8 cellular contexts compared by ENCODE assay signal in genomic region chr14:95156153-95156764, GRCh38. TPM values are rescaled to one million over a fixed set of nuclear protein-coding genes. Genes with fewer than 3 reads are reported as not detected.
DNase-seq lines count a peak whose midpoint lies in the region; ATAC-seq, FAIRE-seq and TF ChIP-seq lines count a peak whose summit lies in the region.

No MANE protein-coding gene starts in this region.

- no peak for TF ChIP-seq POLR2A in endothelial cell of umbilical vein (IDR thresholded peaks at IDR 0.05; ENCODE audit: low read depth, low read length)

- H3K9me3 Mint-ChIP-seq in neural progenitor cell = peaks cover 13% of the 10 kb centered on the region

- H3K27ac Mint-ChIP-seq in neural progenitor cell = peak overlapping the region; percentile 64

- H3K27me3 ChIP-seq in left ventricle myocardium inferior (ENCODE audit: low read depth) (no peaks in the 10 kb centered on the region), SJCRH30 (no peaks in the 10 kb centered on the region), endothelial cell of umbilical vein (ENCODE audit: control insufficient read depth in 2 of 2, insufficient read depth in 2 of 2, low read length in 2 of 2) (no peaks in the 10 kb centered on the region), neural progenitor cell (no peaks in the 10 kb centered on the region)

- H3K36me3 Mint-ChIP-seq in neural progenitor cell = peaks cover 30% of the 10 kb centered on the region

- dilution Hi-C loops in endothelial cell of umbilical vein (cut with MboI; ENCODE audit: extremely low pct_ligation_motif_present, low sequenced_read_pairs) = no loop called here

- intact Hi-C loops in left ventricle myocardium inferior (cut with micrococcal nuclease) = no loop called here
- intact Hi-C loops in Right ventricle myocardium inferior (cut with DNase I) = loop anchor here (2.0 kb wide), 1 partner anchor 105 kb away; no protein-coding TSS in a partner anchor
- intact Hi-C loops in endothelial cell of umbilical vein (cut with micrococcal nuclease) = loop anchor here (2.0 to 10.0 kb wide), 5 partner anchors 93 to 359 kb away; partner anchors contain the start of gene SYNE3

- FAIRE-seq in endothelial cell of umbilical vein (lab: Jason Lieb, UNC) = peak; percentile 59

- ATAC-seq in Right ventricle myocardium inferior = no peak
- ATAC-seq in GM18870 (IDR thresholded peaks at IDR 0.05; ENCODE audit: unreplicated experiment) = no peak
- ATAC-seq in HG02970 (IDR thresholded peaks at IDR 0.05; ENCODE audit: low FRiP score, unreplicated experiment) = no peak

- peak overlapping the region; percentile 91 for H3K4me3 ChIP-seq in left ventricle myocardium inferior
- H3K4me3 ChIP-seq in SJCRH30 = peak overlapping the region; percentile 68
- peak overlapping the region; percentile 60 to 92 (median 90) for H3K4me3 ChIP-seq in endothelial cell of umbilical vein (replicated peaks in 1 of 3; ENCODE audit: insufficient read depth in 1 of 3, low read depth in 1 of 3, low read length in 3 of 3)
- peak overlapping the region; percentile 76 for H3K4me3 ChIP-seq in neural progenitor cell

- DNase-seq in left ventricle myocardium inferior (no peak), Right ventricle myocardium inferior (ENCODE audit: missing footprints) (no peak), SJCRH30 (peak; percentile 31 to 54), endothelial cell of umbilical vein (ENCODE audit: low read depth, low spot score) (peak; percentile 38), neural progenitor cell (ENCODE audit: low spot score) (peak; percentile 38)
- no peak for DNase-seq in activated CD4-positive, alpha-beta T cell treated with anti-CD3 and anti-CD28 coated beads, Interleukin-2, amount 50 U/mL, for 1 hour

- TF ChIP-seq CTCF in left ventricle myocardium inferior (IDR thresholded peaks at IDR 0.05; ENCODE audit: borderline replicate concordance) = no peak
- no peak for TF ChIP-seq CTCF in endothelial cell of umbilical vein (IDR thresholded peaks at IDR 0.05; ENCODE audit: extremely low read depth in 1 of 2, insufficient read depth in 1 of 2, low read depth in 1 of 2, low read length in 2 of 2)
- no peak for TF ChIP-seq CTCF in neural progenitor cell (IDR thresholded peaks at IDR 0.05)

- CTCF ChIA-PET in endothelial cell of umbilical vein (lab: Charles Lee) = interaction anchor here (1.4 kb wide), 1 partner anchor 205 kb away, joined by 3 read pairs; no protein-coding TSS in a partner anchor

- BruUV-seq in endothelial cell of umbilical vein (replicated peaks; lab: Mats Ljungman, UMichigan) = no TSS peak

- peak overlapping the region; percentile 97 for H3K27ac ChIP-seq in left ventricle myocardium inferior (replicated peaks)
- peak overlapping the region; percentile 95 for H3K27ac ChIP-seq in SJCRH30
- peak overlapping the region; percentile 65 for H3K27ac ChIP-seq in endothelial cell of umbilical vein (ENCODE audit: insufficient read depth, low read depth, low read length)
- no peak overlapping the region for H3K27ac ChIP-seq in neural progenitor cell

- no peaks in the 10 kb centered on the region for H3K9me1 ChIP-seq in endothelial cell of umbilical vein (replicated peaks; ENCODE audit: control insufficient read depth, extremely low read depth, insufficient read depth, low read length)

- H3K4me2 ChIP-seq in endothelial cell of umbilical vein (ENCODE audit: insufficient read depth, low read length) (peak overlapping the region; percentile 98), neural progenitor cell (peak overlapping the region; percentile 98)

- H4K20me1 ChIP-seq in endothelial cell of umbilical vein (replicated peaks; ENCODE audit: control insufficient read depth, extremely low read depth, insufficient read depth, low read length) (peaks cover 15% of the 10 kb centered on the region), neural progenitor cell (ENCODE audit: low read depth) (peaks cover 25% of the 10 kb centered on the region)

- H3K27me3 Mint-ChIP-seq in neural progenitor cell (ENCODE audit: insufficient read depth, low read depth) = peaks cover 2% of the 10 kb centered on the region

- H3K36me3 ChIP-seq in left ventricle myocardium inferior = no peaks in the 10 kb centered on the region
- peaks cover 4% of the 10 kb centered on the region; the same call in 1 of the 2 replicates for H3K36me3 ChIP-seq in SJCRH30
- no peaks in the 10 kb centered on the region for H3K36me3 ChIP-seq in endothelial cell of umbilical vein (ENCODE audit: control insufficient read depth in 2 of 2, extremely low read depth in 1 of 2, insufficient read depth in 2 of 2, low read length in 2 of 2)
- H3K36me3 ChIP-seq in neural progenitor cell = no peaks in the 10 kb centered on the region

- H3K4me1 ChIP-seq in left ventricle myocardium inferior (peaks cover 63% of the 10 kb centered on the region), SJCRH30 (no peaks in the 10 kb centered on the region; the same call in 1 of the 2 replicates), endothelial cell of umbilical vein (ENCODE audit: control insufficient read depth, extremely low read depth, insufficient read depth, low read length) (peaks cover 18% of the 10 kb centered on the region), neural progenitor cell (peaks cover 11% of the 10 kb centered on the region)

- H3K79me2 ChIP-seq in endothelial cell of umbilical vein (ENCODE audit: control insufficient read depth, insufficient read depth, low read length) (peaks cover 56% of the 10 kb centered on the region), neural progenitor cell (ENCODE audit: low read depth) (peaks cover 64% of the 10 kb centered on the region)

- peaks cover 27% of the 10 kb centered on the region for H3K4me1 Mint-ChIP-seq in neural progenitor cell

- POLR2A ChIA-PET in endothelial cell of umbilical vein (lab: Charles Lee) = no interaction called here

- no peaks in the 10 kb centered on the region for H3F3A ChIP-seq in neural progenitor cell (ENCODE audit: low read depth)

- H3K4me3 Mint-ChIP-seq in neural progenitor cell = peak overlapping the region; percentile 87

- H3K9me3 ChIP-seq in left ventricle myocardium inferior (replicated peaks) (no peaks in the 10 kb centered on the region), SJCRH30 (replicated peaks) (no peaks in the 10 kb centered on the region), endothelial cell of umbilical vein (replicated peaks; ENCODE audit: control insufficient read depth, insufficient read depth, low read length) (no peaks in the 10 kb centered on the region), neural progenitor cell (ENCODE audit: low read depth) (no peaks in the 10 kb centered on the region)

- H2AFZ ChIP-seq in endothelial cell of umbilical vein (ENCODE audit: low read depth, low read length) (peak overlapping the region; percentile 74), neural progenitor cell (replicated peaks) (peak overlapping the region; percentile 71)

- H3K9ac ChIP-seq in endothelial cell of umbilical vein (replicated peaks; ENCODE audit: extremely low read depth, insufficient read depth, low read length) = peak overlapping the region; percentile 68
- peak overlapping the region; percentile 64 for H3K9ac ChIP-seq in neural progenitor cell

TF ChIP-seq in endothelial cell of umbilical vein, 7 proteins besides CTCF, POLR2A, EP300 and RAD21:
- TF ChIP-seq EZH2 (IDR thresholded peaks at IDR 0.05; ENCODE audit: borderline replicate concordance, low read depth, low read length, severe bottlenecking) (no peak), MAX (IDR thresholded peaks at IDR 0.05; ENCODE audit: insufficient read depth, insufficient read length) (no peak), GATA2 (IDR thresholded peaks at IDR 0.05; ENCODE audit: insufficient read depth, insufficient read length, low read depth, low read length) (no peak), FOS (IDR thresholded peaks at IDR 0.05; ENCODE audit: borderline replicate concordance, insufficient read depth, low read length) (no peak), JUN (IDR thresholded peaks at IDR 0.05; ENCODE audit: borderline replicate concordance, insufficient read depth, insufficient read length, low read depth) (no peak), MYC (IDR thresholded peaks at IDR 0.05; ENCODE audit: low read depth, low read length) (no peak), POLR2AphosphoS5 (IDR thresholded peaks at IDR 0.05; ENCODE audit: insufficient read depth, low read depth, low read length) (no peak)

RNA-seq across cellular contexts. Expression of gene DICER1, which starts 1.1 kb away (rescaled TPM):
- total RNA-seq in left ventricle myocardium inferior = 22.1 TPM
- total RNA-seq in Right ventricle myocardium inferior = 20.7 TPM
- total RNA-seq in SJCRH30 (2014; rRNA removed; shearing (Covaris generic)) = 198 and 202 TPM in 2 replicates
- 41.1 and 43.6 TPM in 2 replicates for total RNA-seq in endothelial cell of umbilical vein
- 8.2 and 8.3 TPM in 2 replicates for polyA plus RNA-seq in endothelial cell of umbilical vein
- 4.9 and 7.3 TPM in 2 replicates for polyA plus RNA-seq in endothelial cell of umbilical vein (2011; cell fraction: cytosol; rRNA removed)
- polyA plus RNA-seq in endothelial cell of umbilical vein (2011; cell fraction: nucleus; rRNA removed) = 55.9 and 65.8 TPM in 2 replicates
- 13.5 and 16.3 TPM in 2 replicates for polyA plus RNA-seq in endothelial cell of umbilical vein (2012)
- 68.4 and 71.1 TPM in 2 replicates for polyA minus RNA-seq in endothelial cell of umbilical vein
- polyA minus RNA-seq in endothelial cell of umbilical vein (2011; cell fraction: cytosol; rRNA and poly(A)+ RNA removed) = 39.0 TPM
- polyA minus RNA-seq in endothelial cell of umbilical vein (2011; cell fraction: nucleus; rRNA and poly(A)+ RNA removed) = 78.9 and 114 TPM in 2 replicates
- total RNA-seq in neural progenitor cell (ENCODE audit: low replicate concordance) = 56.7 and 70.0 TPM in 2 replicates

Comparison
In these comparisons a context has a peak if more than half of its experiments do, and no peak if none do; other contexts are left out.
1. DNase-seq: peak in SJCRH30 (2 of 2), endothelial cell of umbilical vein (single experiment) and neural progenitor cell (single experiment); none in left ventricle myocardium inferior (single experiment), Right ventricle myocardium inferior (single experiment) and activated CD4-positive, alpha-beta T cell treated with anti-CD3 and anti-CD28 coated beads, Interleukin-2, amount 50 U/mL, for 1 hour (single experiment).
2. Peak in every context shown above with its lines, with median percentiles within 50 percentile points of each other: H3K4me3 ChIP-seq.